Comparison of ENCODE assay signal across 4 cellular contexts in the genomic region with DNA sequence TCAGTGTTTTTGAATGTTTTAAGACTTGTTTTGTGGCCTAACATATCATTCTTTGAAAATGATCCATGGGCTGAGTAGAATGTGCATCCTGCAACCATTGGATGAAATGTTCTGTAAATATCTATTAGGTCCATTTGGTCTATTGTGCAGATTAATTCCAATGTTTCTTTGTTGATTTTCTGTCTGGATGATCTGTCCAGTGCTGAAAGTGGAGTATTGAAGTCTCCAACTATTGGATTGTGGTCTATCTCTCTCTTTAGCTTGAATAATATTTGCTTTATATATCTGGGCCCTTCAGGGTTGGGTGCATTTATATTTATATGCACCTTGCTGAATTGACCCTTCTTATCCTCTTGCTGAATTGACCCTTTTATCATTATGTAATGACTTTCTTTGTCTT.
TF ChIP-seq lines count a peak whose summit lies in the region.

No MANE protein-coding gene starts in this region.

TF ChIP-seq in HepG2, 621 proteins besides CTCF, POLR2A, EP300 and RAD21:
- TF ChIP-seq ZNF784 (CRISPR knock-in tag; IDR thresholded peaks at IDR 0.05; ENCODE audit: borderline replicate concordance), result no peak
- 0 out of 2 replicates have a peak, but pooled peaks have one; percentile 34 for TF ChIP-seq MIER2 (CRISPR knock-in tag; IDR thresholded peaks at IDR 0.05)
- TF ChIP-seq REST (IDR thresholded peaks at IDR 0.05; ENCODE audit: borderline replicate concordance in 1 of 2, low read depth in 1 of 2, low read length in 2 of 2), result peak in 1 of 2 experiments; percentile 82; a peak in 2 of 4 replicates
- no peak for TF ChIP-seq NONO (IDR thresholded peaks at IDR 0.05)
- no peak for TF ChIP-seq NONO (CRISPR knock-in tag; conservative IDR thresholded peaks at IDR 0.05)

TF ChIP-seq in HCT116, 20 proteins besides CTCF, POLR2A, EP300 and RAD21:
- TF ChIP-seq, protein P1, sequence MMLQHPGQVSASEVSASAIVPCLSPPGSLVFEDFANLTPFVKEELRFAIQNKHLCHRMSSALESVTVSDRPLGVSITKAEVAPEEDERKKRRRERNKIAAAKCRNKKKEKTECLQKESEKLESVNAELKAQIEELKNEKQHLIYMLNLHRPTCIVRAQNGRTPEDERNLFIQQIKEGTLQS (IDR thresholded peaks at IDR 0.05), result no peak
- no peak for TF ChIP-seq SRF (IDR thresholded peaks at IDR 0.05; ENCODE audit: low read depth)
- TF ChIP-seq REST (IDR thresholded peaks at IDR 0.05; ENCODE audit: low read depth), result peak; percentile 32

TF ChIP-seq in Ishikawa, 13 proteins besides CTCF, POLR2A, EP300 and RAD21 (continued from another document):
- peak; percentile 76 for TF ChIP-seq REST (IDR thresholded peaks at IDR 0.05; ENCODE audit: low read depth)

TF ChIP-seq in liver, 16 proteins besides CTCF, POLR2A, EP300 and RAD21 (continued from another document):
- TF ChIP-seq REST (IDR thresholded peaks at IDR 0.05), result peak; percentile 70
